ENCODE assay signal across 8 cellular contexts in genomic region chr6:17706580-17707370, GRCh38. TPM values are rescaled to one million over a fixed set of nuclear protein-coding genes. Genes with fewer than 3 reads are reported as not detected.
DNase-seq lines count a peak whose midpoint lies in the region; ATAC-seq and TF ChIP-seq lines count a peak whose summit lies in the region.

NUP153 (minus strand) TSS chr6:17706925; CDS start chr6:17706387, 538 bp downstream.

- H3K36me3 Mint-ChIP-seq in T-helper 1 cell treated with Interleukin-12 subunit alpha and Interleukin-12 subunit beta and Interleukin-4 antibody, amounts not matched to agents 30 μg/mL and 1 μg/mL, for 36 hours (ENCODE audit: low read depth), result peaks cover 14% of the 10 kb centered on the region

- TF ChIP-seq CTCF in GM13977 (IDR thresholded peaks at IDR 0.05; ENCODE audit: extremely low read depth, insufficient read depth, missing control alignments) (no peak), upper lobe of right lung (IDR thresholded peaks at IDR 0.05) (no peak)

- H3K9me3 Mint-ChIP-seq in T-helper 1 cell treated with Interleukin-12 subunit alpha and Interleukin-12 subunit beta and Interleukin-4 antibody, amounts not matched to agents 30 μg/mL and 1 μg/mL, for 36 hours, result no peaks in the 10 kb centered on the region

- H3K27me3 ChIP-seq in upper lobe of right lung, result no peaks in the 10 kb centered on the region

- intact Hi-C loops in left cardiac atrium (cut with DNase I), result loop anchor here in 1 of 2 donors (5.0 kb wide), 1 partner anchor 104 kb away; the partner anchor contains the start of gene FAM8A1
- intact Hi-C loops in posterior vena cava (cut with DNase I), result no loop called here
- intact Hi-C loops in upper lobe of right lung (cut with DNase I), result no loop called here

- DNase-seq in GM13977 (ENCODE audit: low spot score) (peak; percentile 95), NCI-H1694 (lab: John Stamatoyannopoulos, UW) (peak; percentile 94), amniotic stem cell (lab: John Stamatoyannopoulos, UW) (peak; percentile 93), left cardiac atrium (peak; percentile 98), posterior vena cava (ENCODE audit: low spot score) (peak; percentile 100), upper lobe of right lung (peak; percentile 99)

- H3K27ac ChIP-seq in upper lobe of right lung, result peak within 1 kb of the TSS; percentile 100

- in situ Hi-C loops in GM13977 (cut with MboI; ENCODE audit: low pct_unique_long_range_greater_than_20kb, low sequenced_read_pairs, unreplicated experiment), result no loop called here

- peaks cover 27% of the 10 kb centered on the region for H3K4me1 Mint-ChIP-seq in T-helper 1 cell treated with Interleukin-12 subunit alpha and Interleukin-12 subunit beta and Interleukin-4 antibody, amounts not matched to agents 30 μg/mL and 1 μg/mL, for 36 hours (ENCODE audit: low read depth)

- peak within 1 kb of the TSS; percentile 97 for H3K27ac Mint-ChIP-seq in T-helper 1 cell treated with Interleukin-12 subunit alpha and Interleukin-12 subunit beta and Interleukin-4 antibody, amounts not matched to agents 30 μg/mL and 1 μg/mL, for 36 hours

- peak within 1 kb of the TSS; percentile 93 for H3K4me3 ChIP-seq in upper lobe of right lung

- ATAC-seq in HG02884 (IDR thresholded peaks at IDR 0.05; ENCODE audit: unreplicated experiment) (peak; percentile 62), left cardiac atrium (peak; percentile 87 to 89), upper lobe of right lung (peak; percentile 94)

- no peaks in the 10 kb centered on the region for H3K27me3 Mint-ChIP-seq in T-helper 1 cell treated with Interleukin-12 subunit alpha and Interleukin-12 subunit beta and Interleukin-4 antibody, amounts not matched to agents 30 μg/mL and 1 μg/mL, for 36 hours (ENCODE audit: low read depth)

- no peaks in the 10 kb centered on the region for H3K36me3 ChIP-seq in upper lobe of right lung

- peaks cover 33% of the 10 kb centered on the region for H3K4me1 ChIP-seq in upper lobe of right lung

- H3K4me3 Mint-ChIP-seq in T-helper 1 cell treated with Interleukin-12 subunit alpha and Interleukin-12 subunit beta and Interleukin-4 antibody, amounts not matched to agents 30 μg/mL and 1 μg/mL, for 36 hours, result peak within 1 kb of the TSS; percentile 91

- H3K9me3 ChIP-seq in upper lobe of right lung, result no peaks in the 10 kb centered on the region

RNA-seq across cellular contexts. Expression of gene NUP153, which starts in this region (rescaled TPM):
- total RNA-seq in left cardiac atrium (10 to 100 TPM; 22.0 to 28.1 TPM), posterior vena cava (10 to 100 TPM; 22.4 to 29.1 TPM), upper lobe of right lung (33.5 TPM)

Comparison
In these comparisons a context has a peak if more than half of its experiments do, and no peak if none do; other contexts are left out.
1. Peak in every context shown above with its lines: DNase-seq, ATAC-seq, H3K4me3 ChIP-seq and H3K27ac ChIP-seq.